24 cellular contexts compared by ENCODE assay signal in the genomic region with DNA sequence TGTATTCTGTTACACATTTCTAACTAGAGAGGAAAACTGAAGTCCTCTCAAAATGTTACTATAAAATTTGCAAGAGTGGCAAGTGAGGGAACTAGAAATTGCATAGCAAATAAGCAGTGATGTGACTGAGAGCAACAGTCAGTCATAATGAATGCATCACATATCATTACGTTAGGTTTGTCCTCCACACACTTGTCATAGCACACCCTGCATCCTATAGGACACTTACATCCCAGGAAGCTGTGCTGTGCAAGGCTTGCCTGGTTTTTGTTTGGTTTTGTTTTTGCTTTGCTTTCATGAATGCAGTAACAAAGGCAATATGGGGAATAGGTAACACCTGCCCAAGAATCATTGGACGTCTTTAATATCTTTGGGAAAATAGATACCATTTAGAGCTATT. TPM values are rescaled to one million over a fixed set of nuclear protein-coding genes. Genes with fewer than 3 reads are reported as not detected.
DNase-seq lines count a peak whose midpoint lies in the region; ATAC-seq and TF ChIP-seq lines count a peak whose summit lies in the region.
"Had no signal": no experiment of that assay in that cellular context is flagged by ENCODE, and none has a peak within 500 bp of the region (broad histone marks: within the 10 kb centered on the region; RNA-seq: fewer than 3 reads in every experiment).

No MANE protein-coding gene starts in this region.

- H3K27ac ChIP-seq in mammary epithelial cell (ENCODE audit: insufficient read depth, low read depth, low read length) (peak overlapping the region; percentile 95), breast epithelium (peak overlapping the region in 1 of 2 donors; percentile 55), cingulate gyrus (ENCODE audit: low read depth, low read length) (peak overlapping the region; percentile 76), mesendoderm (ENCODE audit: low read depth, low read length) (no peak overlapping the region), thoracic aorta (no peak overlapping the region), right atrium auricular region (peak overlapping the region in 1 of 2 donors; percentile 65)
- H3K27ac ChIP-seq: BLaER1 treated with 17β-estradiol and CSF1 and Interleukin-3, amounts not matched to agents 10 nM and 100 nM; cardiac muscle cell; HL-60; uterus had no signal

- no TSS peak for BruUV-seq in mammary epithelial cell (replicated peaks; lab: Mats Ljungman, UMichigan)

- no peak for TF ChIP-seq POLR2A in breast epithelium (IDR thresholded peaks at IDR 0.05)
- TF ChIP-seq POLR2A in erythroblast (IDR thresholded peaks at IDR 0.05; ENCODE audit: low read length): no peak

- H4K5ac ChIP-seq in mesendoderm (ENCODE audit: low read length): no peak overlapping the region

- no peak for ATAC-seq in thoracic aorta (ENCODE audit: insufficient number of reproducible peaks, low FRiP score, low read depth)
- no peak for ATAC-seq in GM18909 (IDR thresholded peaks at IDR 0.05; ENCODE audit: poor library complexity, unreplicated experiment)
- ATAC-seq: GM23338; naive thymus-derived CD4-positive, alpha-beta T cell had no signal

- dilution Hi-C loops in mammary epithelial cell (cut with HindIII; ENCODE audit: low sequenced_read_pairs): loop anchor here (25.0 kb wide), 1 partner anchor 91 kb away; no protein-coding TSS in a partner anchor

- H3K79me1 ChIP-seq in mesendoderm (ENCODE audit: low read length): no peaks in the 10 kb centered on the region

- H3K9ac ChIP-seq in mammary epithelial cell (ENCODE audit: insufficient read depth, low read length) (peak overlapping the region; percentile 73), mesendoderm (ENCODE audit: low read length) (no peak overlapping the region)
- H3K9ac ChIP-seq: BLaER1 treated with 17β-estradiol and CSF1 and Interleukin-3, amounts not matched to agents 10 nM and 100 nM had no signal

- H2BK120ac ChIP-seq in mesendoderm (ENCODE audit: low read depth, low read length): no peak overlapping the region

- H2BK5ac ChIP-seq in mesendoderm (ENCODE audit: low read length): peak overlapping the region; percentile 12

- no peak overlapping the region for H3K4ac ChIP-seq in mesendoderm (ENCODE audit: low read depth, low read length)

- H3K18ac ChIP-seq in mesendoderm (ENCODE audit: low read length): no peak overlapping the region

- H3K56ac ChIP-seq in mesendoderm (ENCODE audit: low read length): no peak overlapping the region

- H4K8ac ChIP-seq in mesendoderm (ENCODE audit: low read depth, low read length): no peak overlapping the region

- DNase-seq in mammary epithelial cell (no peak), breast epithelium (ENCODE audit: low spot score in 2 of 2) (no peak), mesendoderm (no peak), thoracic aorta (ENCODE audit: low spot score) (no peak), erythroblast (lab: John Stamatoyannopoulos, UW) (no peak), right atrium auricular region (ENCODE audit: low spot score) (no peak)
- DNase-seq: activated CD4-positive, alpha-beta memory T cell treated with anti-CD3 and anti-CD28 coated beads for 36 hours; activated CD4-positive, CD25-positive, alpha-beta regulatory T cell; activated T-cell treated with anti-CD3 and anti-CD28 coated beads for 4 hours; adrenal gland; EL; islet precursor cell; naive thymus-derived CD4-positive, alpha-beta T cell; NCI-H1092; NCI-H2029 treated with DMSO at 0.1 percent for 48 hours; NCI-H510A; T-helper 9 cell; uterus had no signal

- H3K4me2 ChIP-seq in mammary epithelial cell (ENCODE audit: insufficient read depth, low read depth, low read length) (peak overlapping the region; percentile 96), mesendoderm (ENCODE audit: low read length) (no peak overlapping the region)
- H3K4me2 ChIP-seq: BLaER1 treated with 17β-estradiol and CSF1 and Interleukin-3, amounts not matched to agents 10 nM and 100 nM; GM23338 had no signal

- no peak overlapping the region for H2BK15ac ChIP-seq in mesendoderm (replicated peaks; ENCODE audit: low read depth)

- WGBS in mammary epithelial cell (ENCODE audit: low coverage, missing lambda C conversion rate): 0% methylated on average over 2 of the region's 2 CpGs
- WGBS in mesendoderm (ENCODE audit: extremely low coverage, insufficient coverage, low lambda C conversion rate): no CpG with 5 or more reads among the region's 2 CpGs

- H3K4me1 ChIP-seq in mammary epithelial cell (ENCODE audit: insufficient read depth, low read length) (peaks cover 82% of the 10 kb centered on the region), breast epithelium (peaks cover 0 to 8% of the 10 kb centered on the region in 2 donors), mesendoderm (ENCODE audit: control insufficient read depth, low read depth, low read length) (peaks cover 7% of the 10 kb centered on the region), thoracic aorta (ENCODE audit: control insufficient read depth in 1 of 2, low read depth in 2 of 2) (peaks cover 5 to 85% of the 10 kb centered on the region in 2 donors), right atrium auricular region (peaks cover 0 to 96% of the 10 kb centered on the region in 2 donors)
- H3K4me1 ChIP-seq: BLaER1 treated with 17β-estradiol and CSF1 and Interleukin-3, amounts not matched to agents 10 nM and 100 nM; uterus had no signal

- TF ChIP-seq CTCF in mammary epithelial cell (conservative IDR thresholded peaks at IDR 0.05 in 1 of 2, IDR thresholded peaks at IDR 0.05 in 1 of 2; ENCODE audit: extremely low read depth in 1 of 2, insufficient read depth in 1 of 2, low read depth in 1 of 2, low read length in 2 of 2): no peak
- TF ChIP-seq CTCF in breast epithelium (IDR thresholded peaks at IDR 0.05): no peak
- no peak for TF ChIP-seq CTCF in thoracic aorta (IDR thresholded peaks at IDR 0.05)
- no peak for TF ChIP-seq CTCF in right atrium auricular region (IDR thresholded peaks at IDR 0.05)

- in situ Hi-C loops in mammary epithelial cell (cut with MboI; ENCODE audit: low sequenced_read_pairs in 2 of 2): loop anchor here in 1 of 2 donors (10.0 kb wide), 1 partner anchor 98 kb away; no protein-coding TSS in a partner anchor

- H3K9me3 ChIP-seq in mammary epithelial cell (replicated peaks; ENCODE audit: insufficient read depth, low read length): no peaks in the 10 kb centered on the region
- no peaks in the 10 kb centered on the region for H3K9me3 ChIP-seq in breast epithelium
- H3K9me3 ChIP-seq in thoracic aorta: no peaks in the 10 kb centered on the region
- H3K9me3 ChIP-seq in right atrium auricular region: no peaks in the 10 kb centered on the region
- H3K9me3 ChIP-seq: adrenal gland; BLaER1 treated with 17β-estradiol and CSF1 and Interleukin-3, amounts not matched to agents 10 nM and 100 nM; uterus had no signal

- peaks cover 96% of the 10 kb centered on the region for H3K79me2 ChIP-seq in mammary epithelial cell (ENCODE audit: insufficient read depth, low read length)
- peaks cover 1% of the 10 kb centered on the region for H3K79me2 ChIP-seq in mesendoderm (ENCODE audit: control insufficient read depth, insufficient read depth, low read length)

- H2AFZ ChIP-seq in mammary epithelial cell (ENCODE audit: low read depth, low read length): no peak overlapping the region
- H2AFZ ChIP-seq: GM23338 had no signal

- H3K36me3 ChIP-seq in mammary epithelial cell (ENCODE audit: insufficient read depth, low read length) (no peaks in the 10 kb centered on the region), breast epithelium (no peaks in the 10 kb centered on the region), mesendoderm (ENCODE audit: control insufficient read depth, insufficient read depth, low read length) (no peaks in the 10 kb centered on the region), thoracic aorta (no peaks in the 10 kb centered on the region), right atrium auricular region (no peaks in the 10 kb centered on the region)
- H3K36me3 ChIP-seq: BLaER1 treated with 17β-estradiol and CSF1 and Interleukin-3, amounts not matched to agents 10 nM and 100 nM; uterus had no signal

- no peaks in the 10 kb centered on the region for H4K20me1 ChIP-seq in mammary epithelial cell (ENCODE audit: insufficient read depth, low read length)
- H4K20me1 ChIP-seq: BLaER1 treated with 17β-estradiol and CSF1 and Interleukin-3, amounts not matched to agents 10 nM and 100 nM had no signal

- H2AK5ac ChIP-seq in mesendoderm (ENCODE audit: low read length): peak overlapping the region; percentile 73

- H3K4me3 ChIP-seq in mammary epithelial cell (replicated peaks in 1 of 3; ENCODE audit: insufficient read depth in 1 of 3, low read depth in 2 of 3, low read length in 3 of 3) (peak overlapping the region in 2 of 3 experiments; percentile 28 to 40), breast epithelium (peak overlapping the region in 1 of 3 donors; percentile 6), mesendoderm (ENCODE audit: low read length) (no peak overlapping the region), thoracic aorta (peak overlapping the region; percentile 20), right atrium auricular region (no peak overlapping the region)
- H3K4me3 ChIP-seq: adrenal gland; BLaER1 treated with 17β-estradiol and CSF1 and Interleukin-3, amounts not matched to agents 10 nM and 100 nM; cardiac muscle cell; GM23338; uterus had no signal

- H3K27me3 ChIP-seq in mammary epithelial cell (ENCODE audit: insufficient read depth, low read length) (no peaks in the 10 kb centered on the region), breast epithelium (no peaks in the 10 kb centered on the region), mesendoderm (ENCODE audit: insufficient read depth, low read length, poor library complexity) (no peaks in the 10 kb centered on the region), thoracic aorta (replicated peaks; ENCODE audit: insufficient read depth) (no peaks in the 10 kb centered on the region), right atrium auricular region (no peaks in the 10 kb centered on the region)
- H3K27me3 ChIP-seq: adrenal gland; BLaER1 treated with 17β-estradiol and CSF1 and Interleukin-3, amounts not matched to agents 10 nM and 100 nM; cardiac muscle cell; uterus had no signal

- intact Hi-C loops in mammary epithelial cell (cut with micrococcal nuclease) (no loop called here), breast epithelium (cut with DNase I; ENCODE audit: low total_unique reads) (no loop called here)

- H3K23ac ChIP-seq in mesendoderm (ENCODE audit: low read length): no peak overlapping the region

- CTCF ChIA-PET in mammary epithelial cell (lab: Charles Lee; ENCODE audit: low non-redundant PET): no interaction called here

RNA-seq across cellular contexts. Expression of a gene that starts 10.8 kb away (rescaled TPM):
- total RNA-seq in mammary epithelial cell (10 to 100 TPM; 64.3 to 96.9 TPM), breast epithelium (100 to 1,000 TPM in 2 of 3 donors, 10 to 100 TPM in 1; 95.2 to 237 (median 105) TPM), thoracic aorta (100 to 1,000 TPM in 1 of 2 donors, 10 to 100 TPM in 1; 54.8 to 114 TPM), right atrium auricular region (10 to 100 TPM; 74.4 to 80.1 TPM)
- polyA plus RNA-seq in mammary epithelial cell: 37.4 TPM
- polyA minus RNA-seq in mammary epithelial cell: 360 TPM
- 1.8 TPM for polyA plus RNA-seq in mesendoderm (2013, experiment 1 of 2)
- polyA plus RNA-seq in mesendoderm (2013, experiment 2 of 2): 1.5 TPM
- total RNA-seq: activated CD4-positive, alpha-beta memory T cell treated with anti-CD3 and anti-CD28 coated beads for 36 hours had no signal
- polyA plus RNA-seq: naive thymus-derived CD4-positive, alpha-beta T cell had no signal

Comparison
In these comparisons a context has a peak if more than half of its experiments do, and no peak if none do; other contexts are left out.
1. H3K27ac ChIP-seq: peak in mammary epithelial cell (single experiment) and cingulate gyrus (single experiment); none in mesendoderm (single experiment) and thoracic aorta (0 of 2).
2. H3K4me3 ChIP-seq: peak in mammary epithelial cell (2 of 3) and thoracic aorta (single experiment); none in mesendoderm (single experiment) and right atrium auricular region (0 of 2).